15 cellular contexts compared by ENCODE assay signal in genomic region chr1:183097438-183098051, GRCh38.
A peak's percentile ranks its signal among the peaks of the same experiment; 100 is the strongest.
DNase-seq lines count a peak whose midpoint lies in the region; ATAC-seq and TF ChIP-seq lines count a peak whose summit lies in the region.
"Had no signal": no experiment of that assay in that cellular context is flagged by ENCODE, and none has a peak within 500 bp of the region (broad histone marks: within the 10 kb centered on the region; RNA-seq: fewer than 3 reads in every experiment).

No MANE protein-coding gene starts in this region.

- H3K9me3 ChIP-seq in left ventricle myocardium inferior (replicated peaks) (no peaks in the 10 kb centered on the region), mammary epithelial cell (replicated peaks; ENCODE audit: insufficient read depth, low read length) (no peaks in the 10 kb centered on the region), left lung (no peaks in the 10 kb centered on the region), vagina (no peaks in the 10 kb centered on the region)

- no peaks in the 10 kb centered on the region for H3K27me3 Mint-ChIP-seq in stimulated activated memory B cell treated with anti-CD40 and anti-IgM and Interleukin-4, amounts not matched to agents 10 μg/mL and 1 μg/mL and 100 μg/mL, for 72 hours

- WGBS in mammary epithelial cell (ENCODE audit: low coverage, missing lambda C conversion rate): 8% methylated on average over 3 of the region's 3 CpGs

- peak overlapping the region; percentile 67 for H3K27ac ChIP-seq in left ventricle myocardium inferior (replicated peaks)
- no peak overlapping the region for H3K27ac ChIP-seq in mammary epithelial cell (ENCODE audit: insufficient read depth, low read depth, low read length)
- peak overlapping the region; percentile 10 to 21 for H3K27ac ChIP-seq in left lung
- peak overlapping the region; percentile 37 for H3K27ac ChIP-seq in vagina

- TF ChIP-seq CTCF in left ventricle myocardium inferior (IDR thresholded peaks at IDR 0.05; ENCODE audit: borderline replicate concordance) (no peak), mammary epithelial cell (conservative IDR thresholded peaks at IDR 0.05 in 1 of 2, IDR thresholded peaks at IDR 0.05 in 1 of 2; ENCODE audit: extremely low read depth in 1 of 2, insufficient read depth in 1 of 2, low read depth in 1 of 2, low read length in 2 of 2) (no peak), left lung (IDR thresholded peaks at IDR 0.05) (no peak), vagina (IDR thresholded peaks at IDR 0.05) (no peak)

- TF ChIP-seq POLR2A in vagina (IDR thresholded peaks at IDR 0.05): no peak

- in situ Hi-C loops in mammary epithelial cell (cut with MboI; ENCODE audit: low sequenced_read_pairs in 2 of 2): no loop called here

- no peak overlapping the region for H3K27ac Mint-ChIP-seq in stimulated activated memory B cell treated with anti-CD40 and anti-IgM and Interleukin-4, amounts not matched to agents 10 μg/mL and 1 μg/mL and 100 μg/mL, for 72 hours
- H3K27ac Mint-ChIP-seq: CD14-positive monocyte, nephron progenitor cell had no signal

- DNase-seq in left ventricle myocardium inferior: no peak
- DNase-seq in Right ventricle myocardium inferior (ENCODE audit: missing footprints): no peak
- peak; percentile 59 for DNase-seq in mammary epithelial cell
- DNase-seq in left lung: no peak
- DNase-seq in vagina (ENCODE audit: extremely low spot score in 2 of 2): no peak
- DNase-seq in islet precursor cell: no peak
- DNase-seq: activated CD4-positive, alpha-beta T cell treated with anti-CD3 and anti-CD28 coated beads, Interleukin-2, amount 50 U/mL, for 1 hour; amniotic stem cell; hypothalamus; NCI-H1436 treated with DMSO at 0.1 percent for 48 hours; nephron progenitor cell; SIG-M5 had no signal

- ATAC-seq in Right ventricle myocardium inferior: no peak
- ATAC-seq in left lung: no peak
- no peak for ATAC-seq in GM21515 (IDR thresholded peaks at IDR 0.05; ENCODE audit: unreplicated experiment)
- no peak for ATAC-seq in stimulated activated memory B cell treated with anti-CD40 and anti-IgM and Interleukin-4, amounts not matched to agents 10 μg/mL and 1 μg/mL and 100 μg/mL, for 72 hours

- no peak overlapping the region for H3K4me3 Mint-ChIP-seq in stimulated activated memory B cell treated with anti-CD40 and anti-IgM and Interleukin-4, amounts not matched to agents 10 μg/mL and 1 μg/mL and 100 μg/mL, for 72 hours
- H3K4me3 Mint-ChIP-seq: CD14-positive monocyte, nephron progenitor cell had no signal

- peaks cover 15% of the 10 kb centered on the region for H3K4me1 Mint-ChIP-seq in stimulated activated memory B cell treated with anti-CD40 and anti-IgM and Interleukin-4, amounts not matched to agents 10 μg/mL and 1 μg/mL and 100 μg/mL, for 72 hours

- BruUV-seq in mammary epithelial cell (replicated peaks; lab: Mats Ljungman, UMichigan): no TSS peak

- no peaks in the 10 kb centered on the region for H3K36me3 ChIP-seq in left ventricle myocardium inferior
- H3K36me3 ChIP-seq in mammary epithelial cell (ENCODE audit: insufficient read depth, low read length): peaks cover 4% of the 10 kb centered on the region
- no peaks in the 10 kb centered on the region for H3K36me3 ChIP-seq in left lung
- H3K36me3 ChIP-seq in vagina: no peaks in the 10 kb centered on the region

- CTCF ChIA-PET in mammary epithelial cell (lab: Charles Lee; ENCODE audit: low non-redundant PET): interaction anchor here (0.6 kb wide), 1 partner anchor 89 kb away, joined by 3 read pairs; no protein-coding TSS in a partner anchor

- dilution Hi-C loops in mammary epithelial cell (cut with HindIII; ENCODE audit: low sequenced_read_pairs): no loop called here

- H4K20me1 ChIP-seq in mammary epithelial cell (ENCODE audit: insufficient read depth, low read length): no peaks in the 10 kb centered on the region

- peaks cover 79% of the 10 kb centered on the region for H3K79me2 ChIP-seq in mammary epithelial cell (ENCODE audit: insufficient read depth, low read length)

- intact Hi-C loops in left ventricle myocardium inferior (cut with micrococcal nuclease): no loop called here
- intact Hi-C loops in Right ventricle myocardium inferior (cut with DNase I): no loop called here
- intact Hi-C loops in mammary epithelial cell (cut with micrococcal nuclease): no loop called here
- intact Hi-C loops in left lung (cut with DNase I): no loop called here
- intact Hi-C loops in vagina (cut with DNase I): no loop called here

- H3K4me3 ChIP-seq in left ventricle myocardium inferior (no peak overlapping the region), mammary epithelial cell (replicated peaks in 1 of 3; ENCODE audit: insufficient read depth in 1 of 3, low read depth in 2 of 3, low read length in 3 of 3) (no peak overlapping the region), left lung (no peak overlapping the region), vagina (peak overlapping the region in 1 of 2 donors; percentile 9)

- peaks cover 95% of the 10 kb centered on the region for H3K4me1 ChIP-seq in left ventricle myocardium inferior
- peaks cover 38% of the 10 kb centered on the region for H3K4me1 ChIP-seq in mammary epithelial cell (ENCODE audit: insufficient read depth, low read length)
- H3K4me1 ChIP-seq in left lung: peaks cover 4 to 29% of the 10 kb centered on the region in 2 donors
- H3K4me1 ChIP-seq in vagina: peaks cover 81% of the 10 kb centered on the region

- no peak overlapping the region for H2AFZ ChIP-seq in mammary epithelial cell (ENCODE audit: low read depth, low read length)

- no peak overlapping the region for H3K9ac ChIP-seq in mammary epithelial cell (ENCODE audit: insufficient read depth, low read length)

- peaks cover 7% of the 10 kb centered on the region for H3K36me3 Mint-ChIP-seq in stimulated activated memory B cell treated with anti-CD40 and anti-IgM and Interleukin-4, amounts not matched to agents 10 μg/mL and 1 μg/mL and 100 μg/mL, for 72 hours
- H3K36me3 Mint-ChIP-seq: CD14-positive monocyte had no signal

- no peaks in the 10 kb centered on the region for H3K9me3 Mint-ChIP-seq in stimulated activated memory B cell treated with anti-CD40 and anti-IgM and Interleukin-4, amounts not matched to agents 10 μg/mL and 1 μg/mL and 100 μg/mL, for 72 hours
- H3K9me3 Mint-ChIP-seq: CD14-positive monocyte, nephron progenitor cell had no signal

- H3K27me3 ChIP-seq in left ventricle myocardium inferior (ENCODE audit: low read depth) (no peaks in the 10 kb centered on the region), mammary epithelial cell (ENCODE audit: insufficient read depth, low read length) (no peaks in the 10 kb centered on the region), left lung (no peaks in the 10 kb centered on the region), vagina (no peaks in the 10 kb centered on the region)

- peak overlapping the region; percentile 46 for H3K4me2 ChIP-seq in mammary epithelial cell (ENCODE audit: insufficient read depth, low read depth, low read length)
